Comparison of ENCODE assay signal across 21 cellular contexts in genomic region chr7:39154815-39155214, GRCh38.
A peak's percentile ranks its signal among the peaks of the same experiment; 100 is the strongest.
DNase-seq lines count a peak whose midpoint lies in the region; ATAC-seq, FAIRE-seq and TF ChIP-seq lines count a peak whose summit lies in the region.
"Had no signal": no experiment of that assay in that cellular context is flagged by ENCODE, and none has a peak within 500 bp of the region (broad histone marks: within the 10 kb centered on the region; RNA-seq: fewer than 3 reads in every experiment).

No MANE protein-coding gene starts in this region.

- no peak overlapping the region for H3K9ac ChIP-seq in K562 (ENCODE audit: insufficient read depth in 1 of 2, low read depth in 2 of 2, low read length in 2 of 2)
- H3K9ac ChIP-seq: GM23248 had no signal

- no peak overlapping the region for H3K4me2 ChIP-seq in GM23338
- no peak overlapping the region for H3K4me2 ChIP-seq in K562 (ENCODE audit: insufficient read depth, low read length)

- no peaks in the 10 kb centered on the region for H3F3A ChIP-seq in GM23338 (replicated peaks; ENCODE audit: low read depth)

- TF ChIP-seq RAD21 in K562 (CRISPR knock-in tag; conservative IDR thresholded peaks at IDR 0.05 in 1 of 2, IDR thresholded peaks at IDR 0.05 in 1 of 2): no peak

- no peak for TF ChIP-seq CTCF in GM23338 (conservative IDR thresholded peaks at IDR 0.05; ENCODE audit: low read depth in 2 of 2)
- no peak for TF ChIP-seq CTCF in K562 (IDR thresholded peaks at IDR 0.05 in 2 of 3, conservative IDR thresholded peaks at IDR 0.05 in 1 of 3; ENCODE audit: insufficient read depth in 2 of 3, low read depth in 1 of 3, low read length in 3 of 3)

- H3K9me3 ChIP-seq in K562 (replicated peaks; ENCODE audit: control insufficient read depth, insufficient read depth, low read depth, low read length): no peaks in the 10 kb centered on the region
- H3K9me3 ChIP-seq: BE2C had no signal

- no peak for TF ChIP-seq EP300 in K562 (IDR thresholded peaks at IDR 0.05; ENCODE audit: low read length)

- H3K9me3 Mint-ChIP-seq in GM23338: no peaks in the 10 kb centered on the region

- no peaks in the 10 kb centered on the region for H3K9me1 ChIP-seq in K562 (ENCODE audit: control insufficient read depth, insufficient read depth, low read length)

- H3K36me3 Mint-ChIP-seq in GM23338 (ENCODE audit: low read depth): no peaks in the 10 kb centered on the region
- H3K36me3 Mint-ChIP-seq: CD4-positive, CD25-positive, alpha-beta regulatory T cell; CD8-positive, alpha-beta memory T cell had no signal

- CTCF ChIA-PET in K562 (lab: Yijun Ruan, JAX; ENCODE audit: low intra/inter-chr PET ratio): no interaction called here

- peak overlapping the region; percentile 16; the same call in 1 of the 2 replicates for H3K27ac Mint-ChIP-seq in GM23338
- H3K27ac Mint-ChIP-seq: CD4-positive, CD25-positive, alpha-beta regulatory T cell; CD8-positive, alpha-beta memory T cell had no signal

- no TSS peak for BruUV-seq in K562 (replicated peaks; lab: Mats Ljungman, UMichigan)

- H3K79me2 ChIP-seq in GM23338 (replicated peaks; ENCODE audit: insufficient read depth) (no peaks in the 10 kb centered on the region), K562 (ENCODE audit: control insufficient read depth, insufficient read depth, low read length) (no peaks in the 10 kb centered on the region)

- H3K27ac ChIP-seq in GM23338 (ENCODE audit: low read depth) (no peak overlapping the region), K562 (ENCODE audit: extremely low read depth, low read depth, low read length) (no peak overlapping the region)
- H3K27ac ChIP-seq: GM23248 had no signal

- no peaks in the 10 kb centered on the region; the same call in 1 of the 2 replicates for H3K9me2 ChIP-seq in GM23338 (ENCODE audit: insufficient read depth)

- H3K4me1 ChIP-seq in GM23338 (ENCODE audit: insufficient read depth) (no peaks in the 10 kb centered on the region), K562 (replicated peaks in 1 of 2; ENCODE audit: control insufficient read depth in 2 of 2, insufficient read depth in 2 of 2, low read length in 2 of 2) (no peaks in the 10 kb centered on the region)
- H3K4me1 ChIP-seq: BE2C had no signal

- in situ Hi-C loops in K562 (cut with MboI): no loop called here

- H3K4me3 ChIP-seq in GM23338: no peak overlapping the region
- H3K4me3 ChIP-seq in K562: no peak overlapping the region
- H3K4me3 ChIP-seq: GM23248 had no signal

- no peaks in the 10 kb centered on the region for H3K27me3 ChIP-seq in GM23338 (ENCODE audit: insufficient read depth)
- peaks cover 7 to 10% of the 10 kb centered on the region in 2 experiments; a peak in 3 of 5 replicates for H3K27me3 ChIP-seq in K562 (ENCODE audit: control insufficient read depth in 2 of 2, insufficient read depth in 2 of 2, low read length in 2 of 2)

- FAIRE-seq in K562 (lab: Jason Lieb, UNC): no peak
- FAIRE-seq in urothelium cell line (lab: Jason Lieb, UNC): peak; percentile 23
- FAIRE-seq: GM12892, GM18507, H54 had no signal

- no peaks in the 10 kb centered on the region for H3K27me3 Mint-ChIP-seq in GM23338 (ENCODE audit: insufficient read depth, low read depth, poor library complexity)

- 5% methylated on average over 2 of the region's 2 CpGs for WGBS in K562 (ENCODE audit: insufficient coverage, low coverage, missing lambda C conversion rate)

- H3K36me3 ChIP-seq in GM23338 (ENCODE audit: insufficient read depth) (no peaks in the 10 kb centered on the region), K562 (ENCODE audit: control insufficient read depth, insufficient read depth, low read length) (no peaks in the 10 kb centered on the region)
- H3K36me3 ChIP-seq: BE2C had no signal

- intact Hi-C loops in K562 (cut with micrococcal nuclease): no loop called here

- DNase-seq in GM23338 (ENCODE audit: low spot score) (no peak), K562 (ENCODE audit: extremely low read depth in 1 of 4, low spot score in 3 of 4) (no peak), left lobe of liver (ENCODE audit: low spot score) (no peak), urothelium cell line (ENCODE audit: low spot score) (no peak), T-helper 9 cell (no peak), hypothalamus (lab: John Stamatoyannopoulos, UW) (no peak), Ammon's horn (ENCODE audit: low spot score) (no peak)
- DNase-seq: BE2C; C1 segment of cervical spinal cord; CD4-positive, CD25-positive, alpha-beta regulatory T cell; CD8-positive, alpha-beta memory T cell; COR-L47; DMS 273 treated with DMSO at 0.1 percent for 48 hours; GDM1; GM23248; HCEC 1CT; IMR-90; KBM-7 had no signal

- H3K4me1 Mint-ChIP-seq in GM23338: no peaks in the 10 kb centered on the region
- H3K4me1 Mint-ChIP-seq: CD4-positive, CD25-positive, alpha-beta regulatory T cell; CD8-positive, alpha-beta memory T cell had no signal

- POLR2A ChIA-PET in K562 (lab: Yijun Ruan, JAX): no interaction called here

- H4K20me1 ChIP-seq in GM23338 (replicated peaks; ENCODE audit: insufficient read depth) (no peaks in the 10 kb centered on the region), K562 (replicated peaks; ENCODE audit: control insufficient read depth, insufficient read depth, low read length) (no peaks in the 10 kb centered on the region)

- no peak overlapping the region for H3K4me3 Mint-ChIP-seq in GM23338
- H3K4me3 Mint-ChIP-seq: CD4-positive, CD25-positive, alpha-beta regulatory T cell; CD8-positive, alpha-beta memory T cell had no signal

- ATAC-seq in GM23338: no peak
- ATAC-seq in K562: no peak
- peak; percentile 87 for ATAC-seq in left lobe of liver

- H2AFZ ChIP-seq in GM23338 (no peak overlapping the region), K562 (ENCODE audit: low read depth, low read length) (no peak overlapping the region)
- H2AFZ ChIP-seq: GM23248 had no signal

- TF ChIP-seq POLR2A in K562 (conservative IDR thresholded peaks at IDR 0.05): no peak

TF ChIP-seq in GM23338, 12 proteins besides CTCF, POLR2A, EP300 and RAD21 (continues in another document):
- TF ChIP-seq EZH2phosphoT487 (IDR thresholded peaks at IDR 0.05; ENCODE audit: unreplicated experiment): no peak
- no peak for TF ChIP-seq ZNF331 (CRISPR knock-in tag; IDR thresholded peaks at IDR 0.05; ENCODE audit: low read depth)
- TF ChIP-seq ETS1 (IDR thresholded peaks at IDR 0.05): no peak
- TF ChIP-seq STAT1 (IDR thresholded peaks at IDR 0.05; ENCODE audit: unreplicated experiment): no peak

TF ChIP-seq in K562, 482 proteins besides CTCF, POLR2A, EP300 and RAD21:
- no peak for TF ChIP-seq CEBPZ (IDR thresholded peaks at IDR 0.05; ENCODE audit: borderline replicate concordance, low read depth, low read length)
- TF ChIP-seq ZNF740 (CRISPR knock-in tag; IDR thresholded peaks at IDR 0.05): no peak
- no peak for TF ChIP-seq ZNF740 (tag; IDR thresholded peaks at IDR 0.05)
- 0 out of 2 replicates have a peak, but pooled peaks have one; percentile 13 for TF ChIP-seq NFE2 (IDR thresholded peaks at IDR 0.05; ENCODE audit: low read depth)
- TF ChIP-seq NR2C2 (CRISPR knock-in tag; IDR thresholded peaks at IDR 0.05): no peak
- peak; percentile 37; the same call in 1 of the 2 replicates for TF ChIP-seq NR2C2 (tag; IDR thresholded peaks at IDR 0.05)
